ENCODE assay signal across 8 cellular contexts in the genomic region with DNA sequence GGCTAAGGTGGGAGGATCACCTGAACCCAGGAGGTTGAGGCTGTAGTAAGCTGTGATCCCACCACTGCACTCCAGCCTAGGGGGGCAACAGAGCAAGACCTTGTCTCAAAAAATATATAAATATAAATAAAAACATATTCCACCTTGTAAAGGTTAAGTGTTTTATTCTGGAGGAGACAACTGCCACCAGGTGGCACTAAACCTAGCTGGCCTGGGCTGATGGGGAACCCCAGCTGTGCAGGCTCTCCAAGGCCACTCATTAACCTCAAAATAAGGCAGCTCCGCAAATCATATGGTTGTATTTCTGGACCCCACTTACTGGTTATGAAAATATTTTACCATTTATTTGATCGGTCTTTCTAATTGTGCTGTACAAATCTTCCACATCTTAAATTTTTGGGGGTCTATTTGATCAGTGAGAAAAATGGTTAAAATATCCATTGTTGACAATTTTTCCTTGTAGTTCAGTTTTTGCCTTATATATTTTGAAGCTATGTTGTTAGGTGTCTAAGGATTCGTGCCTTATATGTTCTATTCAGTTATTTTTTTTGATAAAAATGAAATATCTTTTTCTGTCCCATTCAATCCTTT. TPM values are rescaled to one million over a fixed set of nuclear protein-coding genes. Genes with fewer than 3 reads are reported as not detected.
DNase-seq lines count a peak whose midpoint lies in the region; ATAC-seq and TF ChIP-seq lines count a peak whose summit lies in the region.

No MANE protein-coding gene starts in this region.

- peaks cover 19% of the 10 kb centered on the region for H3K4me1 Mint-ChIP-seq in memory B cell

- H3K27ac Mint-ChIP-seq in memory B cell = no peak overlapping the region

- CTCF ChIA-PET in AG04449 (lab: Yijun Ruan, JAX) = interaction anchor here (0.6 to 16.7 kb wide), 50 partner anchors 8 to 389 kb away, joined by 3 to 1118 read pairs (median 5); partner anchors contain the start of genes CD79B, CSHL1, ERN1 and GH1

- H3K36me3 Mint-ChIP-seq in memory B cell = no peaks in the 10 kb centered on the region

- DNase-seq in AG04449 (ENCODE audit: low read depth, low spot score) (peak; percentile 16), NCI-H460 (ENCODE audit: extremely low read depth, low read depth) (peak; percentile 56), coronary artery (ENCODE audit: low spot score) (no peak), memory B cell (ENCODE audit: low spot score in 2 of 2) (peak; percentile 66 to 71), COLO829 (ENCODE audit: low spot score) (no peak)
- DNase-seq in activated CD4-positive, alpha-beta T cell treated with anti-CD3 and anti-CD28 coated beads for 4 hours = peak; percentile 70 to 77
- DNase-seq in stimulated activated CD8-positive, alpha-beta memory T cell treated with anti-CD3 and anti-CD28 coated beads, Interleukin-4, amount 100 ng/mL, for 24 hours (ENCODE audit: low read depth) = peak; percentile 56

- H3K4me3 Mint-ChIP-seq in memory B cell = no peak overlapping the region

- H3K4me3 ChIP-seq in AG04449 (ENCODE audit: low read depth, low read length) = no peak overlapping the region
- no peak overlapping the region for H3K4me3 ChIP-seq in coronary artery

- no peaks in the 10 kb centered on the region for H3K27me3 Mint-ChIP-seq in memory B cell

- POLR2A ChIA-PET in AG04449 (lab: Yijun Ruan, JAX) = interaction anchor here (0.9 to 2.2 kb wide), 4 partner anchors 100 to 117 kb away, joined by 3 to 11 read pairs (median 4); partner anchors contain the start of gene ERN1

- no peak overlapping the region for H3K27ac ChIP-seq in coronary artery

- peak; percentile 46 for ATAC-seq in GM19324 (IDR thresholded peaks at IDR 0.05; ENCODE audit: low FRiP score, unreplicated experiment)
- ATAC-seq in memory B cell (ENCODE audit: low read depth) = peak; percentile 52

- no peaks in the 10 kb centered on the region for H3K9me3 Mint-ChIP-seq in memory B cell

- TF ChIP-seq CTCF in AG04449 (IDR thresholded peaks at IDR 0.05; ENCODE audit: insufficient read depth, low read length, missing control alignments) (peak; percentile 69), coronary artery (IDR thresholded peaks at IDR 0.05) (peak; percentile 61)

RNA-seq across cellular contexts. Expression of gene ICAM2, which starts 8.5 kb away (rescaled TPM):
- not detected in 2 replicates for total RNA-seq in NCI-H460 (2014; rRNA removed; shearing (Covaris generic))
- 1.2 TPM in 1 of 2 replicates, not detected in the other for polyA plus RNA-seq in NCI-H460 (2014; cell fraction: nucleus; rRNA removed)

RNA-seq across cellular contexts. Expression of gene PRR29, which starts 30.8 kb away (rescaled TPM):
- total RNA-seq in NCI-H460 (2014; rRNA removed; shearing (Covaris generic)) = not detected in 2 replicates
- polyA plus RNA-seq in NCI-H460 (2014; cell fraction: nucleus; rRNA removed) = not detected in 2 replicates

RNA-seq across cellular contexts. Expression of gene SCN4A, which starts 56.3 kb away (rescaled TPM):
- 0.06 and 0.77 TPM in 2 replicates for total RNA-seq in NCI-H460 (2014; rRNA removed; shearing (Covaris generic))
- 0.14 TPM in 1 of 2 replicates, not detected in the other for polyA plus RNA-seq in NCI-H460 (2014; cell fraction: nucleus; rRNA removed)

Comparison
In these comparisons a context has a peak if more than half of its experiments do, and no peak if none do; other contexts are left out.
1. DNase-seq: peak in AG04449 (single experiment), NCI-H460 (single experiment), activated CD4-positive, alpha-beta T cell treated with anti-CD3 and anti-CD28 coated beads for 4 hours (2 of 2), memory B cell (2 of 2) and stimulated activated CD8-positive, alpha-beta memory T cell treated with anti-CD3 and anti-CD28 coated beads, Interleukin-4, amount 100 ng/mL, for 24 hours (single experiment); none in coronary artery (single experiment) and COLO829 (single experiment).